In the genomic region with DNA sequence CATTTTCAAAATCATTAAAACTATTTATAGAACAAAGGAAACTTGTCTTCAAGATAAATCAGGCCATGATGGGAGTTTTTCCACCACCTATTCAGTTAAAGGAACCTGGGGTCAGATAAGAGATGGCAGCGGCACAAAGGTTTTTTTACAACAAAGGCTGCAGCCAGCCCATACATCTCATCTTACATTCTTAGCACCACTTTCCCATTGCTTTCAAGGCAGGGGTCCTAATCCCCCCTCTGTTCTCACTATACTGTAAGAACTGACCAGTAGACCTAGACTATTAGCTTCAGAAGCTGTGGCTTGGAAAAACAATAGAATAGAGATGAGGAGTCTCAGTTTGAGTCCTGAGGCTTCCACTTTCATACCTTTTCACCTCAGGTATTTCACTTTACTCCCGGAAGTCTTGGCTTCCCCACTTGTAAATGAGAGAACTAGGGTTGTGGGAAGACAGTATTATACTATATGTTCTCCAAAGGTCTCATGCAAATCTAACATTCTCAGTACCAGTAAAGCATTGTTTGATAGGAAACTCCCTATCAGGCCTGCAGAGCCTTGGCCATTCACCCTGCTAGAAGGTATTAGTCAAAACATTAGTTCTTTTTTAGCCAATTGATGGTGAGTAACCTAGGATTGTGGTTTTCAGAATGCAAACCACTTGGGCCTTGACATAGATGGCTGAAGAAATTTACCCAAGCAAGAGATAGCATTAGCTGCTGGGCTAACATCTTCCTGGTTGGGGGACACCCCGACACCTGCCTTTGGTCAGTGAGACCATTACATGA, we compare ENCODE assay signal across 1 cellular context.
TF ChIP-seq lines count a peak whose summit lies in the region.

No MANE protein-coding gene starts in this region.

TF ChIP-seq in GM12878, 131 proteins besides CTCF, POLR2A, EP300 and RAD21 (continued from another document):
- TF ChIP-seq, protein P1, sequence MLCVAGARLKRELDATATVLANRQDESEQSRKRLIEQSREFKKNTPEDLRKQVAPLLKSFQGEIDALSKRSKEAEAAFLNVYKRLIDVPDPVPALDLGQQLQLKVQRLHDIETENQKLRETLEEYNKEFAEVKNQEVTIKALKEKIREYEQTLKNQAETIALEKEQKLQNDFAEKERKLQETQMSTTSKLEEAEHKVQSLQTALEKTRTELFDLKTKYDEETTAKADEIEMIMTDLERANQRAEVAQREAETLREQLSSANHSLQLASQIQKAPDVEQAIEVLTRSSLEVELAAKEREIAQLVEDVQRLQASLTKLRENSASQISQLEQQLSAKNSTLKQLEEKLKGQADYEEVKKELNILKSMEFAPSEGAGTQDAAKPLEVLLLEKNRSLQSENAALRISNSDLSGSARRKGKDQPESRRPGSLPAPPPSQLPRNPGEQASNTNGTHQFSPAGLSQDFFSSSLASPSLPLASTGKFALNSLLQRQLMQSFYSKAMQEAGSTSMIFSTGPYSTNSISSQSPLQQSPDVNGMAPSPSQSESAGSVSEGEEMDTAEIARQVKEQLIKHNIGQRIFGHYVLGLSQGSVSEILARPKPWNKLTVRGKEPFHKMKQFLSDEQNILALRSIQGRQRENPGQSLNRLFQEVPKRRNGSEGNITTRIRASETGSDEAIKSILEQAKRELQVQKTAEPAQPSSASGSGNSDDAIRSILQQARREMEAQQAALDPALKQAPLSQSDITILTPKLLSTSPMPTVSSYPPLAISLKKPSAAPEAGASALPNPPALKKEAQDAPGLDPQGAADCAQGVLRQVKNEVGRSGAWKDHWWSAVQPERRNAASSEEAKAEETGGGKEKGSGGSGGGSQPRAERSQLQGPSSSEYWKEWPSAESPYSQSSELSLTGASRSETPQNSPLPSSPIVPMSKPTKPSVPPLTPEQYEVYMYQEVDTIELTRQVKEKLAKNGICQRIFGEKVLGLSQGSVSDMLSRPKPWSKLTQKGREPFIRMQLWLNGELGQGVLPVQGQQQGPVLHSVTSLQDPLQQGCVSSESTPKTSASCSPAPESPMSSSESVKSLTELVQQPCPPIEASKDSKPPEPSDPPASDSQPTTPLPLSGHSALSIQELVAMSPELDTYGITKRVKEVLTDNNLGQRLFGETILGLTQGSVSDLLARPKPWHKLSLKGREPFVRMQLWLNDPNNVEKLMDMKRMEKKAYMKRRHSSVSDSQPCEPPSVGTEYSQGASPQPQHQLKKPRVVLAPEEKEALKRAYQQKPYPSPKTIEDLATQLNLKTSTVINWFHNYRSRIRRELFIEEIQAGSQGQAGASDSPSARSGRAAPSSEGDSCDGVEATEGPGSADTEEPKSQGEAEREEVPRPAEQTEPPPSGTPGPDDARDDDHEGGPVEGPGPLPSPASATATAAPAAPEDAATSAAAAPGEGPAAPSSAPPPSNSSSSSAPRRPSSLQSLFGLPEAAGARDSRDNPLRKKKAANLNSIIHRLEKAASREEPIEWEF (IDR thresholded peaks at IDR 0.05; ENCODE audit: insufficient replicate concordance, low read depth, low read length) = no peak
- TF ChIP-seq, protein P2, sequence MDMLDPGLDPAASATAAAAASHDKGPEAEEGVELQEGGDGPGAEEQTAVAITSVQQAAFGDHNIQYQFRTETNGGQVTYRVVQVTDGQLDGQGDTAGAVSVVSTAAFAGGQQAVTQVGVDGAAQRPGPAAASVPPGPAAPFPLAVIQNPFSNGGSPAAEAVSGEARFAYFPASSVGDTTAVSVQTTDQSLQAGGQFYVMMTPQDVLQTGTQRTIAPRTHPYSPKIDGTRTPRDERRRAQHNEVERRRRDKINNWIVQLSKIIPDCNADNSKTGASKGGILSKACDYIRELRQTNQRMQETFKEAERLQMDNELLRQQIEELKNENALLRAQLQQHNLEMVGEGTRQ (IDR thresholded peaks at IDR 0.05; ENCODE audit: borderline replicate concordance, low read depth, low read length) = no peak
- TF ChIP-seq, protein P3, sequence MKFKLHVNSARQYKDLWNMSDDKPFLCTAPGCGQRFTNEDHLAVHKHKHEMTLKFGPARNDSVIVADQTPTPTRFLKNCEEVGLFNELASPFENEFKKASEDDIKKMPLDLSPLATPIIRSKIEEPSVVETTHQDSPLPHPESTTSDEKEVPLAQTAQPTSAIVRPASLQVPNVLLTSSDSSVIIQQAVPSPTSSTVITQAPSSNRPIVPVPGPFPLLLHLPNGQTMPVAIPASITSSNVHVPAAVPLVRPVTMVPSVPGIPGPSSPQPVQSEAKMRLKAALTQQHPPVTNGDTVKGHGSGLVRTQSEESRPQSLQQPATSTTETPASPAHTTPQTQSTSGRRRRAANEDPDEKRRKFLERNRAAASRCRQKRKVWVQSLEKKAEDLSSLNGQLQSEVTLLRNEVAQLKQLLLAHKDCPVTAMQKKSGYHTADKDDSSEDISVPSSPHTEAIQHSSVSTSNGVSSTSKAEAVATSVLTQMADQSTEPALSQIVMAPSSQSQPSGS (IDR thresholded peaks at IDR 0.05; ENCODE audit: low read length) = peak; percentile 47; the same call in 1 of the 2 replicates
- TF ChIP-seq CHD1 (IDR thresholded peaks at IDR 0.05; ENCODE audit: low read depth, low read length) = no peak
- TF ChIP-seq, protein P4, sequence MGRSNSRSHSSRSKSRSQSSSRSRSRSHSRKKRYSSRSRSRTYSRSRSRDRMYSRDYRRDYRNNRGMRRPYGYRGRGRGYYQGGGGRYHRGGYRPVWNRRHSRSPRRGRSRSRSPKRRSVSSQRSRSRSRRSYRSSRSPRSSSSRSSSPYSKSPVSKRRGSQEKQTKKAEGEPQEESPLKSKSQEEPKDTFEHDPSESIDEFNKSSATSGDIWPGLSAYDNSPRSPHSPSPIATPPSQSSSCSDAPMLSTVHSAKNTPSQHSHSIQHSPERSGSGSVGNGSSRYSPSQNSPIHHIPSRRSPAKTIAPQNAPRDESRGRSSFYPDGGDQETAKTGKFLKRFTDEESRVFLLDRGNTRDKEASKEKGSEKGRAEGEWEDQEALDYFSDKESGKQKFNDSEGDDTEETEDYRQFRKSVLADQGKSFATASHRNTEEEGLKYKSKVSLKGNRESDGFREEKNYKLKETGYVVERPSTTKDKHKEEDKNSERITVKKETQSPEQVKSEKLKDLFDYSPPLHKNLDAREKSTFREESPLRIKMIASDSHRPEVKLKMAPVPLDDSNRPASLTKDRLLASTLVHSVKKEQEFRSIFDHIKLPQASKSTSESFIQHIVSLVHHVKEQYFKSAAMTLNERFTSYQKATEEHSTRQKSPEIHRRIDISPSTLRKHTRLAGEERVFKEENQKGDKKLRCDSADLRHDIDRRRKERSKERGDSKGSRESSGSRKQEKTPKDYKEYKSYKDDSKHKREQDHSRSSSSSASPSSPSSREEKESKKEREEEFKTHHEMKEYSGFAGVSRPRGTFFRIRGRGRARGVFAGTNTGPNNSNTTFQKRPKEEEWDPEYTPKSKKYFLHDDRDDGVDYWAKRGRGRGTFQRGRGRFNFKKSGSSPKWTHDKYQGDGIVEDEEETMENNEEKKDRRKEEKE (IDR thresholded peaks at IDR 0.05) = no peak
- no peak for TF ChIP-seq ZNF622 (IDR thresholded peaks at IDR 0.05)
- TF ChIP-seq MYB (IDR thresholded peaks at IDR 0.05; ENCODE audit: borderline replicate concordance, low read depth, low read length) = no peak
- TF ChIP-seq, protein P5, sequence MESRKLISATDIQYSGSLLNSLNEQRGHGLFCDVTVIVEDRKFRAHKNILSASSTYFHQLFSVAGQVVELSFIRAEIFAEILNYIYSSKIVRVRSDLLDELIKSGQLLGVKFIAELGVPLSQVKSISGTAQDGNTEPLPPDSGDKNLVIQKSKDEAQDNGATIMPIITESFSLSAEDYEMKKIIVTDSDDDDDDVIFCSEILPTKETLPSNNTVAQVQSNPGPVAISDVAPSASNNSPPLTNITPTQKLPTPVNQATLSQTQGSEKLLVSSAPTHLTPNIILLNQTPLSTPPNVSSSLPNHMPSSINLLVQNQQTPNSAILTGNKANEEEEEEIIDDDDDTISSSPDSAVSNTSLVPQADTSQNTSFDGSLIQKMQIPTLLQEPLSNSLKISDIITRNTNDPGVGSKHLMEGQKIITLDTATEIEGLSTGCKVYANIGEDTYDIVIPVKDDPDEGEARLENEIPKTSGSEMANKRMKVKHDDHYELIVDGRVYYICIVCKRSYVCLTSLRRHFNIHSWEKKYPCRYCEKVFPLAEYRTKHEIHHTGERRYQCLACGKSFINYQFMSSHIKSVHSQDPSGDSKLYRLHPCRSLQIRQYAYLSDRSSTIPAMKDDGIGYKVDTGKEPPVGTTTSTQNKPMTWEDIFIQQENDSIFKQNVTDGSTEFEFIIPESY (IDR thresholded peaks at IDR 0.05) = no peak
- no peak for TF ChIP-seq ESRRA (IDR thresholded peaks at IDR 0.05; ENCODE audit: low read length)
- TF ChIP-seq, protein P6, sequence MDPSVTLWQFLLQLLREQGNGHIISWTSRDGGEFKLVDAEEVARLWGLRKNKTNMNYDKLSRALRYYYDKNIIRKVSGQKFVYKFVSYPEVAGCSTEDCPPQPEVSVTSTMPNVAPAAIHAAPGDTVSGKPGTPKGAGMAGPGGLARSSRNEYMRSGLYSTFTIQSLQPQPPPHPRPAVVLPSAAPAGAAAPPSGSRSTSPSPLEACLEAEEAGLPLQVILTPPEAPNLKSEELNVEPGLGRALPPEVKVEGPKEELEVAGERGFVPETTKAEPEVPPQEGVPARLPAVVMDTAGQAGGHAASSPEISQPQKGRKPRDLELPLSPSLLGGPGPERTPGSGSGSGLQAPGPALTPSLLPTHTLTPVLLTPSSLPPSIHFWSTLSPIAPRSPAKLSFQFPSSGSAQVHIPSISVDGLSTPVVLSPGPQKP (IDR thresholded peaks at IDR 0.05; ENCODE audit: low read depth, low read length) = no peak
- TF ChIP-seq EGR1 (IDR thresholded peaks at IDR 0.05; ENCODE audit: borderline replicate concordance in 1 of 2, low read depth in 2 of 2, low read length in 2 of 2) = no peak
- TF ChIP-seq, protein P7, sequence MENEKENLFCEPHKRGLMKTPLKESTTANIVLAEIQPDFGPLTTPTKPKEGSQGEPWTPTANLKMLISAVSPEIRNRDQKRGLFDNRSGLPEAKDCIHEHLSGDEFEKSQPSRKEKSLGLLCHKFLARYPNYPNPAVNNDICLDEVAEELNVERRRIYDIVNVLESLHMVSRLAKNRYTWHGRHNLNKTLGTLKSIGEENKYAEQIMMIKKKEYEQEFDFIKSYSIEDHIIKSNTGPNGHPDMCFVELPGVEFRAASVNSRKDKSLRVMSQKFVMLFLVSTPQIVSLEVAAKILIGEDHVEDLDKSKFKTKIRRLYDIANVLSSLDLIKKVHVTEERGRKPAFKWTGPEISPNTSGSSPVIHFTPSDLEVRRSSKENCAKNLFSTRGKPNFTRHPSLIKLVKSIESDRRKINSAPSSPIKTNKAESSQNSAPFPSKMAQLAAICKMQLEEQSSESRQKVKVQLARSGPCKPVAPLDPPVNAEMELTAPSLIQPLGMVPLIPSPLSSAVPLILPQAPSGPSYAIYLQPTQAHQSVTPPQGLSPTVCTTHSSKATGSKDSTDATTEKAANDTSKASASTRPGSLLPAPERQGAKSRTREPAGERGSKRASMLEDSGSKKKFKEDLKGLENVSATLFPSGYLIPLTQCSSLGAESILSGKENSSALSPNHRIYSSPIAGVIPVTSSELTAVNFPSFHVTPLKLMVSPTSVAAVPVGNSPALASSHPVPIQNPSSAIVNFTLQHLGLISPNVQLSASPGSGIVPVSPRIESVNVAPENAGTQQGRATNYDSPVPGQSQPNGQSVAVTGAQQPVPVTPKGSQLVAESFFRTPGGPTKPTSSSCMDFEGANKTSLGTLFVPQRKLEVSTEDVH (IDR thresholded peaks at IDR 0.05; ENCODE audit: low read depth, partially characterized antibody) = no peak
- TF ChIP-seq NR2C2 (IDR thresholded peaks at IDR 0.05; ENCODE audit: borderline replicate concordance, control insufficient read depth, insufficient read length, low read depth) = no peak
- 0 out of 2 replicates have a peak, but pooled peaks have one; percentile 30 for TF ChIP-seq NFIC (IDR thresholded peaks at IDR 0.05; ENCODE audit: low read depth, low read length)
- TF ChIP-seq SREBF1 (IDR thresholded peaks at IDR 0.05; ENCODE audit: low read length) = no peak
- TF ChIP-seq JUNB (IDR thresholded peaks at IDR 0.05) = peak; percentile 57
- peak; percentile 32 for TF ChIP-seq IKZF1 (conservative IDR thresholded peaks at IDR 0.05)
- TF ChIP-seq, protein P8, sequence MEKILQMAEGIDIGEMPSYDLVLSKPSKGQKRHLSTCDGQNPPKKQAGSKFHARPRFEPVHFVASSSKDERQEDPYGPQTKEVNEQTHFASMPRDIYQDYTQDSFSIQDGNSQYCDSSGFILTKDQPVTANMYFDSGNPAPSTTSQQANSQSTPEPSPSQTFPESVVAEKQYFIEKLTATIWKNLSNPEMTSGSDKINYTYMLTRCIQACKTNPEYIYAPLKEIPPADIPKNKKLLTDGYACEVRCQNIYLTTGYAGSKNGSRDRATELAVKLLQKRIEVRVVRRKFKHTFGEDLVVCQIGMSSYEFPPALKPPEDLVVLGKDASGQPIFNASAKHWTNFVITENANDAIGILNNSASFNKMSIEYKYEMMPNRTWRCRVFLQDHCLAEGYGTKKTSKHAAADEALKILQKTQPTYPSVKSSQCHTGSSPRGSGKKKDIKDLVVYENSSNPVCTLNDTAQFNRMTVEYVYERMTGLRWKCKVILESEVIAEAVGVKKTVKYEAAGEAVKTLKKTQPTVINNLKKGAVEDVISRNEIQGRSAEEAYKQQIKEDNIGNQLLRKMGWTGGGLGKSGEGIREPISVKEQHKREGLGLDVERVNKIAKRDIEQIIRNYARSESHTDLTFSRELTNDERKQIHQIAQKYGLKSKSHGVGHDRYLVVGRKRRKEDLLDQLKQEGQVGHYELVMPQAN (conservative IDR thresholded peaks at IDR 0.05) = no peak
- peak; percentile 77 for TF ChIP-seq RUNX3 (IDR thresholded peaks at IDR 0.05; ENCODE audit: low read length)
- no peak for TF ChIP-seq SUPT20H (IDR thresholded peaks at IDR 0.05; ENCODE audit: borderline replicate concordance, control insufficient read depth, low read depth, low read length)
- TF ChIP-seq JUND (IDR thresholded peaks at IDR 0.05; ENCODE audit: low read depth, low read length) = no peak
